In genomic region chr2:25165992-25166618, GRCh38 we compare ENCODE assay signal across 8 cellular contexts. TPM values are rescaled to one million over a fixed set of nuclear protein-coding genes. Genes with fewer than 3 reads are reported as not detected.
DNase-seq lines count a peak whose midpoint lies in the region; ATAC-seq lines count a peak whose summit lies in the region.

No MANE protein-coding gene starts in this region.

- H3K4me1 ChIP-seq in right cardiac atrium (ENCODE audit: control insufficient read depth, insufficient read depth, low read length) (peaks cover 3% of the 10 kb centered on the region), neuronal stem cell (ENCODE audit: control insufficient read depth in 2 of 2, insufficient read depth in 1 of 2, low read depth in 1 of 2, low read length in 2 of 2) (peaks cover 4 to 6% of the 10 kb centered on the region in 2 donors)

- no peak overlapping the region for H3K23ac ChIP-seq in neuronal stem cell (ENCODE audit: low read depth, low read length, poor library complexity)

- no peak overlapping the region for H2BK12ac ChIP-seq in neuronal stem cell (ENCODE audit: low read length)

- H4K8ac ChIP-seq in neuronal stem cell (ENCODE audit: low read depth, low read length), result no peak overlapping the region

- H3K36me3 Mint-ChIP-seq in activated CD8-positive, alpha-beta T cell treated with anti-CD3 and anti-CD28 coated beads, Interleukin-2, amount 10 ng/mL, durations not matched to agents 7 days and 5 days (ENCODE audit: low read depth), result no peaks in the 10 kb centered on the region
- no peaks in the 10 kb centered on the region for H3K36me3 Mint-ChIP-seq in stimulated activated effector memory CD8-positive, alpha-beta T cell treated with anti-CD3 and anti-CD28 coated beads, Interleukin-12 subunit alpha, Interleukin-12 subunit beta, amount 100 ng/mL, for 72 hours

- H3K4ac ChIP-seq in neuronal stem cell (ENCODE audit: low read length), result no peak overlapping the region

- no peak overlapping the region for H3K14ac ChIP-seq in neuronal stem cell (ENCODE audit: low read length)

- intact Hi-C loops in right cardiac atrium (cut with DNase I), result no loop called here

- no peak overlapping the region for H2BK5ac ChIP-seq in neuronal stem cell (ENCODE audit: low read length)

- H3K9me3 ChIP-seq in right cardiac atrium (ENCODE audit: control insufficient read depth, low read length) (no peaks in the 10 kb centered on the region), neuronal stem cell (replicated peaks in 1 of 2; ENCODE audit: control insufficient read depth in 2 of 2, insufficient read depth in 1 of 2, low read depth in 1 of 2, low read length in 2 of 2) (peaks cover 0 to 6% of the 10 kb centered on the region in 2 donors)

- H2BK15ac ChIP-seq in neuronal stem cell (ENCODE audit: low read length), result no peak overlapping the region

- ATAC-seq in GM18858 (IDR thresholded peaks at IDR 0.05; ENCODE audit: unreplicated experiment) (peak; percentile 76), HG03060 (IDR thresholded peaks at IDR 0.05; ENCODE audit: low read depth, unreplicated experiment) (peak; percentile 66), right cardiac atrium (peak; percentile 20 to 22)
- ATAC-seq in activated CD8-positive, alpha-beta T cell treated with anti-CD3 and anti-CD28 coated beads, Interleukin-2, amount 10 ng/mL, durations not matched to agents 7 days and 5 days, result peak; percentile 68
- ATAC-seq in stimulated activated effector memory CD8-positive, alpha-beta T cell treated with anti-CD3 and anti-CD28 coated beads, Interleukin-12 subunit alpha, Interleukin-12 subunit beta, amount 100 ng/mL, for 72 hours, result peak; percentile 54

- no peak overlapping the region for H3K4me3 Mint-ChIP-seq in activated CD8-positive, alpha-beta T cell treated with anti-CD3 and anti-CD28 coated beads, Interleukin-2, amount 10 ng/mL, durations not matched to agents 7 days and 5 days
- peak overlapping the region; percentile 71 for H3K4me3 Mint-ChIP-seq in stimulated activated effector memory CD8-positive, alpha-beta T cell treated with anti-CD3 and anti-CD28 coated beads, Interleukin-12 subunit alpha, Interleukin-12 subunit beta, amount 100 ng/mL, for 72 hours

- H3K27ac Mint-ChIP-seq in activated CD8-positive, alpha-beta T cell treated with anti-CD3 and anti-CD28 coated beads, Interleukin-2, amount 10 ng/mL, durations not matched to agents 7 days and 5 days, result no peak overlapping the region
- H3K27ac Mint-ChIP-seq in stimulated activated effector memory CD8-positive, alpha-beta T cell treated with anti-CD3 and anti-CD28 coated beads, Interleukin-12 subunit alpha, Interleukin-12 subunit beta, amount 100 ng/mL, for 72 hours, result no peak overlapping the region

- H3K4me2 ChIP-seq in neuronal stem cell (ENCODE audit: insufficient read depth, low read length, poor library complexity, severe bottlenecking), result no peak overlapping the region

- H3K4me3 ChIP-seq in right cardiac atrium (ENCODE audit: low read length) (no peak overlapping the region), neuronal stem cell (ENCODE audit: low read length in 2 of 2) (no peak overlapping the region)

- peaks cover 47% of the 10 kb centered on the region for H3K27me3 Mint-ChIP-seq in activated CD8-positive, alpha-beta T cell treated with anti-CD3 and anti-CD28 coated beads, Interleukin-2, amount 10 ng/mL, durations not matched to agents 7 days and 5 days (ENCODE audit: low read depth)

- no peak overlapping the region for H2AK5ac ChIP-seq in neuronal stem cell (ENCODE audit: low read depth, low read length)

- peak; percentile 39 for DNase-seq in CD1c-positive myeloid dendritic cell (ENCODE audit: extremely low spot score)
- peak; percentile 53 for DNase-seq in NCI-H460 (ENCODE audit: extremely low read depth, low read depth)
- DNase-seq in activated CD8-positive, alpha-beta T cell treated with anti-CD3 and anti-CD28 coated beads, Interleukin-2, amount 10 ng/mL, durations not matched to agents 7 days and 5 days, result peak; percentile 70
- DNase-seq in right cardiac atrium, result peak in 2 of 3 donors; percentile 19 to 62
- DNase-seq in stimulated activated effector memory CD8-positive, alpha-beta T cell treated with anti-CD3 and anti-CD28 coated beads, Interleukin-12 subunit alpha, Interleukin-12 subunit beta, amount 100 ng/mL, for 72 hours (ENCODE audit: low spot score in 2 of 2), result no peak
- no peak for DNase-seq in neuronal stem cell (ENCODE audit: low spot score)

- H3K36me3 ChIP-seq in neuronal stem cell (replicated peaks in 1 of 2; ENCODE audit: control insufficient read depth in 2 of 2, insufficient read depth in 2 of 2, low read length in 2 of 2), result no peaks in the 10 kb centered on the region

- no peak overlapping the region for H4K91ac ChIP-seq in neuronal stem cell (ENCODE audit: low read depth, low read length, poor library complexity)

- peaks cover 27% of the 10 kb centered on the region for H3K4me1 Mint-ChIP-seq in activated CD8-positive, alpha-beta T cell treated with anti-CD3 and anti-CD28 coated beads, Interleukin-2, amount 10 ng/mL, durations not matched to agents 7 days and 5 days (ENCODE audit: low read depth)
- H3K4me1 Mint-ChIP-seq in stimulated activated effector memory CD8-positive, alpha-beta T cell treated with anti-CD3 and anti-CD28 coated beads, Interleukin-12 subunit alpha, Interleukin-12 subunit beta, amount 100 ng/mL, for 72 hours, result peaks cover 21% of the 10 kb centered on the region

- H3K27ac ChIP-seq in right cardiac atrium (ENCODE audit: low read length), result no peak overlapping the region
- no peak overlapping the region for H3K27ac ChIP-seq in neuronal stem cell (replicated peaks; ENCODE audit: low read length)

- CTCF ChIA-PET in activated CD8-positive, alpha-beta T cell treated with anti-CD3 and anti-CD28 coated beads, Interleukin-2, amount 10 ng/mL, durations not matched to agents 7 days and 5 days (lab: Charles Lee), result interaction anchor here (0.6 to 8.9 kb wide), 29 partner anchors 11 to 499 kb away, joined by 3 to 80 read pairs (median 4); partner anchors contain the start of gene EFR3B

- H2AFZ ChIP-seq in neuronal stem cell (ENCODE audit: low read length), result no peak overlapping the region

- H2BK120ac ChIP-seq in neuronal stem cell (ENCODE audit: low read depth, low read length), result no peak overlapping the region

- no peaks in the 10 kb centered on the region for H3K79me1 ChIP-seq in neuronal stem cell (ENCODE audit: low read depth, low read length)

- H3K27me3 ChIP-seq in right cardiac atrium (ENCODE audit: control insufficient read depth, insufficient read depth) (no peaks in the 10 kb centered on the region), neuronal stem cell (ENCODE audit: control insufficient read depth in 3 of 3, insufficient read depth in 3 of 3, low read depth in 1 of 3, low read length in 3 of 3) (peaks cover 11 to 78% (median 44%) of the 10 kb centered on the region in 3 experiments)

- POLR2A ChIA-PET in activated CD8-positive, alpha-beta T cell treated with anti-CD3 and anti-CD28 coated beads, Interleukin-2, amount 10 ng/mL, durations not matched to agents 7 days and 5 days (lab: Charles Lee), result no interaction called here

- 66% methylated on average over 10 of the region's 10 CpGs for WGBS in right cardiac atrium
- no CpG with 5 or more reads among the region's 10 CpGs for whole genome bisulfite sequencing in neuronal stem cell (ENCODE audit: extremely low coverage in 2 of 2, insufficient read length in 2 of 2, insufficient replicate concordance in 1 of 2), 2 donors

- H3K9me3 Mint-ChIP-seq in activated CD8-positive, alpha-beta T cell treated with anti-CD3 and anti-CD28 coated beads, Interleukin-2, amount 10 ng/mL, durations not matched to agents 7 days and 5 days (ENCODE audit: insufficient read depth), result no peaks in the 10 kb centered on the region
- H3K9me3 Mint-ChIP-seq in stimulated activated effector memory CD8-positive, alpha-beta T cell treated with anti-CD3 and anti-CD28 coated beads, Interleukin-12 subunit alpha, Interleukin-12 subunit beta, amount 100 ng/mL, for 72 hours, result no peaks in the 10 kb centered on the region

- H3K9ac ChIP-seq in neuronal stem cell (ENCODE audit: low read depth, low read length, poor library complexity), result no peak overlapping the region

- H3K18ac ChIP-seq in neuronal stem cell (ENCODE audit: low read length), result no peak overlapping the region

RNA-seq across cellular contexts. Expression of gene POMC, which starts 2.3 kb away (rescaled TPM):
- not detected in 2 replicates for total RNA-seq in NCI-H460 (2014; rRNA removed; shearing (Covaris generic))
- polyA plus RNA-seq in NCI-H460 (2014; cell fraction: nucleus; rRNA removed), result not detected in 2 replicates
- 1 to 10 TPM; 2.1 to 3.4 TPM for total RNA-seq in activated CD8-positive, alpha-beta T cell treated with anti-CD3 and anti-CD28 coated beads, Interleukin-2, amount 10 ng/mL, durations not matched to agents 7 days and 5 days
- 1 to 10 TPM; 5.0 to 7.3 (median 6.1) TPM for total RNA-seq in right cardiac atrium
- 13.2 TPM for polyA plus RNA-seq in right cardiac atrium
- 0.81 TPM for polyA plus RNA-seq in neuronal stem cell (2013, experiment 1 of 2)
- 0.64 TPM for polyA plus RNA-seq in neuronal stem cell (2013, experiment 2 of 2)

Comparison
In these comparisons a context has a peak if more than half of its experiments do, and no peak if none do; other contexts are left out.
1. DNase-seq: peak in CD1c-positive myeloid dendritic cell (single experiment), NCI-H460 (single experiment), activated CD8-positive, alpha-beta T cell treated with anti-CD3 and anti-CD28 coated beads, Interleukin-2, amount 10 ng/mL, durations not matched to agents 7 days and 5 days (single experiment) and right cardiac atrium (2 of 3); none in stimulated activated effector memory CD8-positive, alpha-beta T cell treated with anti-CD3 and anti-CD28 coated beads, Interleukin-12 subunit alpha, Interleukin-12 subunit beta, amount 100 ng/mL, for 72 hours (0 of 2) and neuronal stem cell (single experiment).
2. ATAC-seq: peak in every context shown above with its lines; median percentile 76 in GM18858; 68 in activated CD8-positive, alpha-beta T cell treated with anti-CD3 and anti-CD28 coated beads, Interleukin-2, amount 10 ng/mL, durations not matched to agents 7 days and 5 days; 66 in HG03060; 54 in stimulated activated effector memory CD8-positive, alpha-beta T cell treated with anti-CD3 and anti-CD28 coated beads, Interleukin-12 subunit alpha, Interleukin-12 subunit beta, amount 100 ng/mL, for 72 hours; 21 in right cardiac atrium.